In genomic region chr2:167275066-167275465, GRCh38 we compare ENCODE assay signal across 27 cellular contexts. TPM values are rescaled to one million over a fixed set of nuclear protein-coding genes. Genes with fewer than 3 reads are reported as not detected.
DNase-seq lines count a peak whose midpoint lies in the region; ATAC-seq and TF ChIP-seq lines count a peak whose summit lies in the region.
"Had no signal": no experiment of that assay in that cellular context is flagged by ENCODE, and none has a peak within 500 bp of the region (broad histone marks: within the 10 kb centered on the region; RNA-seq: fewer than 3 reads in every experiment).

No MANE protein-coding gene starts in this region.

- H3K36me3 Mint-ChIP-seq in GM23338 (ENCODE audit: low read depth) (peaks cover 4% of the 10 kb centered on the region; the same call in 1 of the 3 replicates), WTC11 (no peaks in the 10 kb centered on the region)
- H3K36me3 Mint-ChIP-seq: CD14-positive monocyte; CD8-positive, alpha-beta memory T cell had no signal

- POLR2A ChIA-PET in WTC11 (lab: Charles Lee): no interaction called here

- H4K20me1 ChIP-seq in GM23338 (replicated peaks; ENCODE audit: insufficient read depth): no peaks in the 10 kb centered on the region

- WGBS in HUES64: 6% methylated on average over 3 of the region's 3 CpGs

- peaks cover 4% of the 10 kb centered on the region for H3K27me3 Mint-ChIP-seq in GM23338 (ENCODE audit: insufficient read depth, low read depth, poor library complexity)
- peaks cover 6% of the 10 kb centered on the region for H3K27me3 Mint-ChIP-seq in WTC11 (ENCODE audit: low read depth)

- H3K4me3 ChIP-seq in GM23338 (peak overlapping the region; percentile 4; the same call in 1 of the 2 replicates), HUES64 (ENCODE audit: low read length) (no peak overlapping the region), iPS-20b (ENCODE audit: low read length) (0 out of 2 replicates have a peak overlapping the region, but pooled peaks have one; percentile 15)

- H3F3A ChIP-seq in GM23338 (replicated peaks; ENCODE audit: low read depth): no peaks in the 10 kb centered on the region; the same call in 1 of the 2 replicates

- H3K4me1 Mint-ChIP-seq in GM23338: peaks cover 33% of the 10 kb centered on the region
- H3K4me1 Mint-ChIP-seq in WTC11: peaks cover 41% of the 10 kb centered on the region
- H3K4me1 Mint-ChIP-seq: CD14-positive monocyte; CD8-positive, alpha-beta memory T cell had no signal

- H3K27ac ChIP-seq in GM23338 (ENCODE audit: low read depth) (peak overlapping the region; percentile 70), HUES64 (ENCODE audit: low read depth, low read length) (peak overlapping the region; percentile 54; the same call in 1 of the 2 replicates), iPS-20b (ENCODE audit: low read length) (peak overlapping the region; percentile 13)
- H3K27ac ChIP-seq: 22Rv1, HL-60, RWPE1 had no signal

- H3K9ac ChIP-seq in HUES64 (ENCODE audit: low read depth, low read length) (peak overlapping the region; percentile 15; the same call in 1 of the 2 replicates), iPS-20b (ENCODE audit: low read depth, low read length) (peak overlapping the region; percentile 17; the same call in 1 of the 2 replicates)

- no peaks in the 10 kb centered on the region; the same call in 2 of the 3 replicates for H3K9me3 Mint-ChIP-seq in GM23338
- H3K9me3 Mint-ChIP-seq in WTC11: peaks cover under 1% of the 10 kb centered on the region; the same call in 1 of the 2 replicates

- no peaks in the 10 kb centered on the region for H3K79me2 ChIP-seq in GM23338 (replicated peaks; ENCODE audit: insufficient read depth)

- TF ChIP-seq CTCF in GM23338 (conservative IDR thresholded peaks at IDR 0.05; ENCODE audit: low read depth in 2 of 2) (no peak), WTC11 (IDR thresholded peaks at IDR 0.05) (no peak)

- H3K4me1 ChIP-seq in GM23338 (ENCODE audit: insufficient read depth) (peaks cover 50% of the 10 kb centered on the region), HUES64 (ENCODE audit: insufficient read depth, low read length) (peaks cover 39% of the 10 kb centered on the region), iPS-20b (ENCODE audit: insufficient read depth, low read length) (peaks cover 38% of the 10 kb centered on the region; the same call in 1 of the 2 replicates)
- H3K4me1 ChIP-seq: BE2C had no signal

- H3K4me3 Mint-ChIP-seq in GM23338 (no peak overlapping the region), WTC11 (no peak overlapping the region)
- H3K4me3 Mint-ChIP-seq: CD14-positive monocyte; CD8-positive, alpha-beta memory T cell had no signal

- H3K9me2 ChIP-seq in GM23338 (ENCODE audit: insufficient read depth): no peaks in the 10 kb centered on the region

- H3K27ac Mint-ChIP-seq in GM23338: peak overlapping the region; percentile 32; the same call in 1 of the 2 replicates
- H3K27ac Mint-ChIP-seq in WTC11: peak overlapping the region; percentile 89
- H3K27ac Mint-ChIP-seq: CD14-positive monocyte; CD8-positive, alpha-beta memory T cell had no signal

- H3K36me3 ChIP-seq in GM23338 (ENCODE audit: insufficient read depth) (0 out of 2 replicates have a peak, but pooled peaks cover 4% of the 10 kb centered on the region), HUES64 (ENCODE audit: insufficient read depth, low read length) (peaks cover 3% of the 10 kb centered on the region; the same call in 1 of the 2 replicates), iPS-20b (ENCODE audit: insufficient read depth, low read depth, low read length) (no peaks in the 10 kb centered on the region)
- H3K36me3 ChIP-seq: BE2C had no signal

- H3K27me3 ChIP-seq in GM23338 (ENCODE audit: insufficient read depth) (no peaks in the 10 kb centered on the region), HUES64 (ENCODE audit: insufficient read depth, low read length) (no peaks in the 10 kb centered on the region), iPS-20b (ENCODE audit: insufficient read depth, low read length) (no peaks in the 10 kb centered on the region)
- H3K27me3 ChIP-seq: BE2C had no signal

- DNase-seq in GM23338 (ENCODE audit: low spot score): peak; percentile 77
- DNase-seq in WTC11 (ENCODE audit: low spot score): no peak
- DNase-seq in T1000 (lab: John Stamatoyannopoulos, UW): no peak
- no peak for DNase-seq in stimulated activated CD4-positive, alpha-beta T cell treated with anti-CD3 and anti-CD28 coated beads, Interleukin-2, amount 100 ng/mL, for 24 hours
- DNase-seq in HT-29 (ENCODE audit: low spot score): no peak
- DNase-seq: BE2C; CD8-positive, alpha-beta memory T cell; DMS 273 treated with DMSO at 0.1 percent for 48 hours; DMS79; EL; GDM1; KBM-7; NCI-H2029; NCI-H446; NCI-H524 treated with DMSO at 0.1 percent for 48 hours; SHP77 had no signal

- ATAC-seq in GM23338: peak; percentile 93
- peak; percentile 89 for ATAC-seq in WTC11
- ATAC-seq in GM21737 (IDR thresholded peaks at IDR 0.05; ENCODE audit: unreplicated experiment): no peak
- ATAC-seq: HCT116, Panc1 had no signal

- peak overlapping the region; percentile 41 for H3K4me2 ChIP-seq in GM23338

- H2AFZ ChIP-seq in GM23338: no peak overlapping the region

- H3K9me3 ChIP-seq in HUES64 (ENCODE audit: insufficient read depth, low read depth, low read length) (peaks cover 8% of the 10 kb centered on the region), iPS-20b (ENCODE audit: insufficient read depth, low read depth, low read length) (peaks cover 3% of the 10 kb centered on the region; the same call in 1 of the 2 replicates)
- H3K9me3 ChIP-seq: BE2C had no signal

- CTCF ChIA-PET in WTC11 (lab: Charles Lee): interaction anchor here (0.5 to 1.3 kb wide), 3 partner anchors 10 to 340 kb away, joined by 3 read pairs; no protein-coding TSS in a partner anchor

TF ChIP-seq in GM23338, 12 proteins besides CTCF, POLR2A, EP300 and RAD21 (continues in another document):
- TF ChIP-seq EZH2 (IDR thresholded peaks at IDR 0.05; ENCODE audit: low read depth, unreplicated experiment): no peak
- 0 out of 2 replicates have a peak, but pooled peaks have one; percentile 52 for TF ChIP-seq ZNF114 (CRISPR knock-in tag; IDR thresholded peaks at IDR 0.05)
- 0 out of 2 replicates have a peak, but pooled peaks have one; percentile 42 for TF ChIP-seq POLR2AphosphoS5 (IDR thresholded peaks at IDR 0.05; ENCODE audit: low read depth)

TF ChIP-seq in WTC11, 78 proteins besides CTCF, POLR2A, EP300 and RAD21 (continues in another document):
- TF ChIP-seq USF2 (CRISPR knock-in tag; IDR thresholded peaks at IDR 0.05) (peak; percentile 38; the same call in 1 of the 2 replicates), IRF2 (CRISPR knock-in tag; IDR thresholded peaks at IDR 0.05; ENCODE audit: borderline replicate concordance, low read depth) (no peak), AFF4 (CRISPR knock-in tag; IDR thresholded peaks at IDR 0.05; ENCODE audit: borderline replicate concordance) (no peak), GRHL2 (CRISPR knock-in tag; IDR thresholded peaks at IDR 0.05; ENCODE audit: insufficient replicate concordance, severe bottlenecking) (no peak)

RNA-seq across cellular contexts. Expression of gene B3GALT1, which starts 17.7 kb away (rescaled TPM):
- total RNA-seq in GM23338 (2014; rRNA removed; shearing (Covaris generic)): 33.9 and 35.5 TPM in 2 replicates
- polyA plus RNA-seq in GM23338 (2016; fragmentation: Nextera tagmentation; extraction: Ambion mirVana): 12.6 and 16.8 TPM in 2 replicates
- 11.9 TPM for polyA plus RNA-seq in HUES64 (2013, experiment 1 of 2)
- 10.2 TPM for polyA plus RNA-seq in HUES64 (2013, experiment 2 of 2)
- 13.5 to 15.8 TPM (median 14.1 TPM) in 3 replicates for total RNA-seq in WTC11 (2021)
- not detected in 2 replicates for total RNA-seq in HT-29 (2014; rRNA removed; shearing (Covaris generic))
- total RNA-seq: LHCN-M2, MCF 10A had no signal
- polyA plus RNA-seq: CD14-positive monocyte; CD8-positive, alpha-beta memory T cell had no signal

Comparison
In these comparisons a context has a peak if more than half of its experiments do, and no peak if none do; other contexts are left out.
1. H3K27ac ChIP-seq: peak in every context shown above with its lines; median percentile 70 in GM23338; 54 in HUES64; 13 in iPS-20b.
2. RNA of gene B3GALT1, which starts 17.7 kb away (total RNA-seq): 33.9 to 35.5 TPM in GM23338 and 13.5 to 15.8 TPM in WTC11; not detected in HT-29; every median in the first group is over 10 times any median in the second.